9 cellular contexts compared by ENCODE assay signal in genomic region chr3:153210116-153210515, GRCh38. TPM values are rescaled to one million over a fixed set of nuclear protein-coding genes. Genes with fewer than 3 reads are reported as not detected.
DNase-seq lines count a peak whose midpoint lies in the region; ATAC-seq, FAIRE-seq and TF ChIP-seq lines count a peak whose summit lies in the region.
"Had no signal": no experiment of that assay in that cellular context is flagged by ENCODE, and none has a peak within 500 bp of the region (broad histone marks: within the 10 kb centered on the region; RNA-seq: fewer than 3 reads in every experiment).

No MANE protein-coding gene starts in this region.

- peaks cover 13% of the 10 kb centered on the region for H3F3A ChIP-seq in SK-N-SH (replicated peaks; ENCODE audit: insufficient read depth)

- H3K4me1 ChIP-seq in left ventricle myocardium inferior = peaks cover 11% of the 10 kb centered on the region
- H3K4me1 ChIP-seq in SK-N-SH (ENCODE audit: control insufficient read depth in 1 of 2, insufficient read depth in 2 of 2, low read depth in 1 of 2, low read length in 1 of 2) = peaks cover 0 to 6% of the 10 kb centered on the region in 2 experiments; a peak in 1 of 4 replicates

- H3K4me3 ChIP-seq in left ventricle myocardium inferior = no peak overlapping the region
- no peak overlapping the region for H3K4me3 ChIP-seq in SK-N-SH (ENCODE audit: low read depth in 2 of 2, low read length in 1 of 2)
- H3K4me3 ChIP-seq in fibroblast of villous mesenchyme (ENCODE audit: low read depth, low read length) = no peak overlapping the region
- H3K4me3 ChIP-seq: coronary artery had no signal

- peak overlapping the region; percentile 52 for H3K4me2 ChIP-seq in SK-N-SH

- H3K36me3 ChIP-seq in left ventricle myocardium inferior (no peaks in the 10 kb centered on the region), SK-N-SH (replicated peaks in 1 of 2; ENCODE audit: control insufficient read depth in 1 of 2, insufficient read depth in 2 of 2, low read length in 1 of 2) (no peaks in the 10 kb centered on the region)

- WGBS in SK-N-SH (ENCODE audit: low lambda C conversion rate) = 57% methylated on average over 3 of the region's 3 CpGs

- FAIRE-seq in urothelium cell line (lab: Jason Lieb, UNC) = no peak

- TF ChIP-seq CTCF in left ventricle myocardium inferior (IDR thresholded peaks at IDR 0.05; ENCODE audit: borderline replicate concordance) (no peak), SK-N-SH (IDR thresholded peaks at IDR 0.05) (peak; percentile 29), fibroblast of villous mesenchyme (IDR thresholded peaks at IDR 0.05; ENCODE audit: insufficient read depth, low read depth, low read length) (peak; percentile 16), GM10248 (IDR thresholded peaks at IDR 0.05; ENCODE audit: control extremely low read depth, extremely low read depth, low read depth, missing control alignments) (no peak)

- peak overlapping the region; percentile 46; the same call in 1 of the 2 replicates for H2AFZ ChIP-seq in SK-N-SH (ENCODE audit: low read depth)

- no peaks in the 10 kb centered on the region for H4K20me1 ChIP-seq in SK-N-SH (ENCODE audit: insufficient read depth)

- DNase-seq in left ventricle myocardium inferior (no peak), left ventricle myocardium superior (no peak), SK-N-SH (no peak), fibroblast of villous mesenchyme (ENCODE audit: low read depth) (peak; percentile 27), urothelium cell line (ENCODE audit: low spot score) (peak; percentile 6), GM10248 (ENCODE audit: extremely low spot score) (no peak), GM19240 (ENCODE audit: insufficient read length, low spot score) (no peak)
- no peak for DNase-seq in activated CD8-positive, alpha-beta memory T cell treated with anti-CD3 and anti-CD28 coated beads for 24 hours

- TF ChIP-seq EP300 in SK-N-SH (IDR thresholded peaks at IDR 0.05; ENCODE audit: borderline replicate concordance in 1 of 2, low read depth in 1 of 2, low read length in 1 of 2) = no peak

- intact Hi-C loops in left ventricle myocardium inferior (cut with micrococcal nuclease) (no loop called here), left ventricle myocardium superior (cut with micrococcal nuclease) (no loop called here)

- CTCF ChIA-PET in SK-N-SH (lab: Yijun Ruan, JAX) = interaction anchor here (0.7 to 1.0 kb wide), 3 partner anchors 8 to 14 kb away, joined by 3 read pairs; no protein-coding TSS in a partner anchor
- CTCF ChIA-PET in GM10248 (lab: Yijun Ruan, JAX) = interaction anchor here (1.5 kb wide), 1 partner anchor 9 kb away, joined by 3 read pairs; no protein-coding TSS in a partner anchor

- POLR2A ChIA-PET in SK-N-SH (lab: Yijun Ruan, JAX) = no interaction called here
- POLR2A ChIA-PET in GM10248 (lab: Yijun Ruan, JAX) = no interaction called here

- no peaks in the 10 kb centered on the region for H3K9me2 ChIP-seq in SK-N-SH

- peak overlapping the region; percentile 28 for H3K27ac ChIP-seq in left ventricle myocardium inferior (replicated peaks)
- H3K27ac ChIP-seq in SK-N-SH (ENCODE audit: low read depth in 2 of 2, low read length in 1 of 2) = peak overlapping the region in 1 of 2 experiments; percentile 57; a peak in 2 of 4 replicates
- H3K27ac ChIP-seq: coronary artery had no signal

- H3K79me2 ChIP-seq in SK-N-SH (ENCODE audit: insufficient read depth) = no peaks in the 10 kb centered on the region

- H3K27me3 ChIP-seq in left ventricle myocardium inferior (ENCODE audit: low read depth) (no peaks in the 10 kb centered on the region), SK-N-SH (ENCODE audit: insufficient read depth) (no peaks in the 10 kb centered on the region)

- H3K9me3 ChIP-seq in left ventricle myocardium inferior (replicated peaks) = no peaks in the 10 kb centered on the region
- H3K9me3 ChIP-seq in SK-N-SH = no peaks in the 10 kb centered on the region

- no peak for TF ChIP-seq RAD21 in SK-N-SH (IDR thresholded peaks at IDR 0.05; ENCODE audit: low read length)

- no peak overlapping the region for H3K9ac ChIP-seq in SK-N-SH

- no peak for ATAC-seq in left ventricle myocardium superior

TF ChIP-seq in SK-N-SH, 30 proteins besides CTCF, POLR2A, EP300 and RAD21:
- TF ChIP-seq SIN3A (IDR thresholded peaks at IDR 0.05; ENCODE audit: borderline replicate concordance, low read depth, low read length) (no peak), ZBTB33 (IDR thresholded peaks at IDR 0.05; ENCODE audit: borderline replicate concordance, low read depth) (no peak), TCF12 (IDR thresholded peaks at IDR 0.05) (no peak), USF2 (IDR thresholded peaks at IDR 0.05; ENCODE audit: borderline replicate concordance, low read depth, low read length) (no peak), GABPA (IDR thresholded peaks at IDR 0.05; ENCODE audit: low read depth) (no peak)

RNA-seq across cellular contexts. Expression of gene RAP2B, which starts 48.1 kb away (rescaled TPM):
- total RNA-seq in left ventricle myocardium inferior (2.7 TPM), left ventricle myocardium superior (3.3 TPM), fibroblast of villous mesenchyme (11.2 and 14.5 TPM in 2 replicates)
- 5.8 and 7.3 TPM in 2 replicates for polyA plus RNA-seq in SK-N-SH (2012; rRNA removed)
- polyA plus RNA-seq in SK-N-SH (2012; cell fraction: cytosol; rRNA removed) = 5.4 and 6.4 TPM in 2 replicates
- 2.3 and 2.6 TPM in 2 replicates for polyA plus RNA-seq in SK-N-SH (2012; cell fraction: nucleus; rRNA removed)

Comparison
In these comparisons a context has a peak if more than half of its experiments do, and no peak if none do; other contexts are left out.
1. DNase-seq: peak in fibroblast of villous mesenchyme (single experiment) and urothelium cell line (single experiment); none in left ventricle myocardium inferior (single experiment), left ventricle myocardium superior (single experiment), SK-N-SH (single experiment), GM10248 (single experiment), activated CD8-positive, alpha-beta memory T cell treated with anti-CD3 and anti-CD28 coated beads for 24 hours (single experiment) and GM19240 (single experiment).
2. CTCF ChIP-seq: peak in SK-N-SH (single experiment) and fibroblast of villous mesenchyme (single experiment); none in left ventricle myocardium inferior (single experiment) and GM10248 (single experiment).